ENCODE assay signal across 29 cellular contexts in the genomic region with DNA sequence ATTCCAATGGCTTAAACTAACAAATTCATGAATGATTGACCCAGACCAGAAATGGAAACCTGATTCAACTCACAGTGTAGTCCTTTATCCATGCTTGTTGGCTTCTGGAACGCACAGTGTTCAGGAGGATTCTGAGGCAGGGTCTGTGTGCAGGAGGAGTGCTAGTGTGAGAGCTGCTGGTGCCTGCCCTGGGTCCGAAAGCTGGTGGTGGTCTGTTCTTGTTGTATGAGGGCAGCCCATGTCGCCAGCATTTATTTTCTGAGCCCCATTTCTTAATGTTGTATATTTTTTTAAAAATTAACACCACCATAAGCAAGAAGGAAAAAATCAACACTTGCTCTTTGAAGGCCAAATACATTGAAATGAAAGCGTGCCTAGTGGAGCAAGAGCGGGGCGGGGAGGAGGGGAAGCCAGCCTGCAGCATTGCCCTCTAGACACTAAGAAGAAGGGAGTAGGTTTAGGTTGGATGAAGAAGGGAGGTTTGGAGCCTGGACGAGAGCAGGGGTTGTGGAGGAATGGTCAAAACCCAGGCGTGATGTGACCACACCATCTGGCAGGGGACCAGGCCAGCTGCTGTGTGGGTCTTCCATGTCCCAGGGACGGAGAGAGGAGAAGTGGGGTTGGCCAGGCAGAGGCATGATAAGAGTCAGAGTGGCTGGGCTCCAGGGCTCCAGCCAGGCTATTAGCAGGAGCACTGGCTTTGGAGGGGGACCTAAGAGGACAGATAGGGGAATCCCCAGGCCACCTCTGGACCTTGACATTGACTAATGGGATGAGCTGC.
DNase-seq lines count a peak whose midpoint lies in the region; TF ChIP-seq lines count a peak whose summit lies in the region.
"Had no signal": no experiment of that assay in that cellular context is flagged by ENCODE, and none has a peak within 500 bp of the region (broad histone marks: within the 10 kb centered on the region; RNA-seq: fewer than 3 reads in every experiment).

No MANE protein-coding gene starts in this region.

- no peak for TF ChIP-seq EP300 in suprapubic skin (IDR thresholded peaks at IDR 0.05)
- TF ChIP-seq EP300 in stomach (IDR thresholded peaks at IDR 0.05), result no peak

- H3K36me3 Mint-ChIP-seq in brain, result peaks cover 44% of the 10 kb centered on the region
- no peaks in the 10 kb centered on the region for H3K36me3 Mint-ChIP-seq in glutamatergic neuron (ENCODE audit: unreplicated experiment)
- H3K36me3 Mint-ChIP-seq: naive thymus-derived CD8-positive, alpha-beta T cell had no signal

- no peak overlapping the region for H3K4me3 ChIP-seq in suprapubic skin
- no peak overlapping the region for H3K4me3 ChIP-seq in stomach
- H3K4me3 ChIP-seq: GM23248, transverse colon had no signal

- in situ Hi-C loops in GM13976 (cut with MboI; ENCODE audit: low sequenced_read_pairs, unreplicated experiment), result loop anchor here (25.0 kb wide), 1 partner anchor 591 kb away; no protein-coding TSS in a partner anchor

- TF ChIP-seq CTCF in brain (conservative IDR thresholded peaks at IDR 0.05) (no peak), glutamatergic neuron (IDR thresholded peaks at IDR 0.05; ENCODE audit: partially characterized antibody, unreplicated experiment) (no peak), suprapubic skin (IDR thresholded peaks at IDR 0.05) (no peak), stomach (IDR thresholded peaks at IDR 0.05) (no peak), GM13976 (IDR thresholded peaks at IDR 0.05; ENCODE audit: borderline replicate concordance, control extremely low read depth, extremely low read depth, insufficient read depth, missing control alignments) (no peak)

- 86% methylated on average over 9 of the region's 9 CpGs for WGBS in suprapubic skin
- 85 to 90% (median 85%) methylated on average over 9 of the region's 9 CpGs for WGBS in stomach, 5 donors

- peaks cover 3% of the 10 kb centered on the region for H3K27me3 Mint-ChIP-seq in brain
- peaks cover 8% of the 10 kb centered on the region for H3K27me3 Mint-ChIP-seq in glutamatergic neuron (ENCODE audit: unreplicated experiment)

- intact Hi-C loops in stomach (cut with DNase I; ENCODE audit: low total_unique reads), result no loop called here

- DNase-seq in glutamatergic neuron (no peak), myocyte (ENCODE audit: low read depth) (peak; percentile 79), suprapubic skin (ENCODE audit: low spot score in 2 of 2) (no peak), NCI-H2029 treated with DMSO at 0.1 percent for 48 hours (lab: John Stamatoyannopoulos, UW) (no peak), stomach (no peak), GM13976 (ENCODE audit: low spot score) (no peak)
- DNase-seq: activated CD4-positive, alpha-beta T cell treated with anti-CD3 and anti-CD28 coated beads, Interleukin-2, amount 10 ng/mL, durations not matched to agents 24 days and 14 days; activated CD8-positive, alpha-beta memory T cell treated with anti-CD3 and anti-CD28 coated beads for 24 hours; activated naive CD4-positive, alpha-beta T cell treated with anti-CD3 and anti-CD28 coated beads, Interleukin-2, amount 50 U/mL, for 16 hours; activated T-cell treated with anti-CD3 and anti-CD28 coated beads for 4 hours; brain microvascular endothelial cell; COR-L47; effector CD4-positive, alpha-beta T cell; GM23248; IMR-90; midbrain; MV-4-11; naive thymus-derived CD8-positive, alpha-beta T cell; NCI-H1436 treated with DMSO at 0.1 percent for 48 hours; NCI-H226; NCI-H69; stimulated activated CD4-positive, alpha-beta T cell treated with anti-CD3 and anti-CD28 coated beads, Interleukin-2, amount 100 ng/mL, for 24 hours; stimulated activated CD8-positive, alpha-beta memory T cell treated with anti-CD3 and anti-CD28 coated beads, Interleukin-4, amount 100 ng/mL, for 48 hours; stimulated activated naive CD8-positive, alpha-beta T cell treated with anti-CD3 and anti-CD28 coated beads, Interleukin-15, amount 100 ng/mL, for 72 hours; T-helper 9 cell; transverse colon had no signal

- TF ChIP-seq POLR2A in suprapubic skin (IDR thresholded peaks at IDR 0.05), result no peak
- no peak for TF ChIP-seq POLR2A in stomach (IDR thresholded peaks at IDR 0.05)

- H3K9me3 Mint-ChIP-seq in brain (no peaks in the 10 kb centered on the region), glutamatergic neuron (ENCODE audit: unreplicated experiment) (peaks cover 8% of the 10 kb centered on the region)
- H3K9me3 Mint-ChIP-seq: activated CD4-positive, alpha-beta T cell treated with anti-CD3 and anti-CD28 coated beads, Interleukin-2, amount 10 ng/mL, durations not matched to agents 24 days and 14 days; activated T-helper 2 cell treated with anti-CD3 and anti-CD28 coated beads, Interferon-gamma antibody, Interleukin-2, Interleukin-4, amounts not matched to agents 10 μg/mL and 5 μg/mL and 100 μg/mL, durations not matched to agents 14 hours and 24 hours and 36 hours; naive thymus-derived CD8-positive, alpha-beta T cell; stimulated activated naive CD8-positive, alpha-beta T cell treated with anti-CD3 and anti-CD28 coated beads, Interleukin-15, amount 100 ng/mL, for 72 hours had no signal

- H3K27ac ChIP-seq in suprapubic skin (peak overlapping the region; percentile 1), stomach (peak overlapping the region in 1 of 5 donors; percentile 32)
- H3K27ac ChIP-seq: brain microvascular endothelial cell, epithelial cell of prostate, GM23248, transverse colon had no signal

- H3K4me3 Mint-ChIP-seq in brain (no peak overlapping the region), glutamatergic neuron (ENCODE audit: unreplicated experiment) (peak overlapping the region; percentile 76)
- H3K4me3 Mint-ChIP-seq: activated CD4-positive, alpha-beta T cell treated with anti-CD3 and anti-CD28 coated beads, Interleukin-2, amount 10 ng/mL, durations not matched to agents 24 days and 14 days; naive thymus-derived CD8-positive, alpha-beta T cell; stimulated activated naive CD8-positive, alpha-beta T cell treated with anti-CD3 and anti-CD28 coated beads, Interleukin-15, amount 100 ng/mL, for 72 hours had no signal

- peaks cover 16% of the 10 kb centered on the region for H3K4me1 ChIP-seq in suprapubic skin
- peaks cover 13 to 53% (median 36%) of the 10 kb centered on the region in 4 donors for H3K4me1 ChIP-seq in stomach

- H3K4me1 Mint-ChIP-seq in brain, result peaks cover 42% of the 10 kb centered on the region
- H3K4me1 Mint-ChIP-seq in glutamatergic neuron (ENCODE audit: low read depth, unreplicated experiment), result peaks cover 69% of the 10 kb centered on the region
- H3K4me1 Mint-ChIP-seq: activated CD4-positive, alpha-beta T cell treated with anti-CD3 and anti-CD28 coated beads, Interleukin-2, amount 10 ng/mL, durations not matched to agents 24 days and 14 days; naive thymus-derived CD8-positive, alpha-beta T cell; stimulated activated naive CD8-positive, alpha-beta T cell treated with anti-CD3 and anti-CD28 coated beads, Interleukin-15, amount 100 ng/mL, for 72 hours had no signal

- H3K9me3 ChIP-seq in suprapubic skin, result no peaks in the 10 kb centered on the region
- H3K9me3 ChIP-seq in stomach, result no peaks in the 10 kb centered on the region
- H3K9me3 ChIP-seq: transverse colon had no signal

- peak overlapping the region in 4 of 5 experiments; percentile 6 to 41 (median 27) for H3K27ac Mint-ChIP-seq in brain
- peak overlapping the region; percentile 76 for H3K27ac Mint-ChIP-seq in glutamatergic neuron (ENCODE audit: unreplicated experiment)
- H3K27ac Mint-ChIP-seq: activated CD4-positive, alpha-beta T cell treated with anti-CD3 and anti-CD28 coated beads, Interleukin-2, amount 10 ng/mL, durations not matched to agents 24 days and 14 days; activated T-helper 2 cell treated with anti-CD3 and anti-CD28 coated beads, Interferon-gamma antibody, Interleukin-2, Interleukin-4, amounts not matched to agents 10 μg/mL and 5 μg/mL and 100 μg/mL, durations not matched to agents 14 hours and 24 hours and 36 hours; naive thymus-derived CD8-positive, alpha-beta T cell had no signal

- H3K36me3 ChIP-seq in suprapubic skin, result no peaks in the 10 kb centered on the region
- peaks cover 0 to 4% (median 0%) of the 10 kb centered on the region in 4 donors for H3K36me3 ChIP-seq in stomach
- H3K36me3 ChIP-seq: brain microvascular endothelial cell, transverse colon had no signal

- H3K27me3 ChIP-seq in suprapubic skin (no peaks in the 10 kb centered on the region), stomach (no peaks in the 10 kb centered on the region)
- H3K27me3 ChIP-seq: brain microvascular endothelial cell, transverse colon had no signal
